21 cellular contexts compared by ENCODE assay signal in genomic region chr9:88786291-88787054, GRCh38.
DNase-seq lines count a peak whose midpoint lies in the region; ATAC-seq, FAIRE-seq and TF ChIP-seq lines count a peak whose summit lies in the region.
"Had no signal": no experiment of that assay in that cellular context is flagged by ENCODE, and none has a peak within 500 bp of the region (broad histone marks: within the 10 kb centered on the region; RNA-seq: fewer than 3 reads in every experiment).

No MANE protein-coding gene starts in this region.

- H3K14ac ChIP-seq in IMR-90 (replicated peaks; ENCODE audit: low read depth, low read length) (no peak overlapping the region), H1 (ENCODE audit: insufficient read length) (no peak overlapping the region)

- H3K9ac ChIP-seq in IMR-90 (ENCODE audit: low read depth, low read length) = no peak overlapping the region
- no peak overlapping the region for H3K9ac ChIP-seq in H1 (replicated peaks in 1 of 4; ENCODE audit: extremely low read depth in 1 of 4, low read depth in 3 of 4, low read length in 3 of 4)

- FAIRE-seq in H1 (lab: Jason Lieb, UNC) = no peak
- FAIRE-seq: G401.6 had no signal

- H3K23me2 ChIP-seq in H1 (ENCODE audit: low read depth, low read length) = no peaks in the 10 kb centered on the region

- H2BK5ac ChIP-seq in IMR-90 (ENCODE audit: low read depth, low read length, poor library complexity, severe bottlenecking) (no peak overlapping the region), H1 (ENCODE audit: low read depth, low read length) (no peak overlapping the region)

- H3K79me1 ChIP-seq in IMR-90 (ENCODE audit: low read depth in 1 of 2, low read length in 2 of 2) (no peaks in the 10 kb centered on the region), H1 (ENCODE audit: low read depth, low read length) (no peaks in the 10 kb centered on the region; the same call in 1 of the 2 replicates)

- ATAC-seq in IMR-90 (ENCODE audit: low read depth) (no peak), left ventricle myocardium superior (peak; percentile 30), GM18511 (IDR thresholded peaks at IDR 0.05; ENCODE audit: unreplicated experiment) (no peak), sciatic nerve (no peak)
- ATAC-seq: body of pancreas, psoas muscle, T-cell had no signal

- H3K4me1 ChIP-seq in IMR-90 (ENCODE audit: control insufficient read depth, insufficient read depth, low read length) (peaks cover 17% of the 10 kb centered on the region), H1 (replicated peaks in 1 of 4; ENCODE audit: control insufficient read depth in 3 of 4, insufficient read depth in 4 of 4, low read length in 3 of 4) (0 out of 7 replicates have a peak, but pooled peaks cover 0 to 3% (median under 1%) of the 10 kb centered on the region in 4 experiments)
- H3K4me1 ChIP-seq: body of pancreas, psoas muscle had no signal

- no peak overlapping the region for H3K4me3 ChIP-seq in IMR-90 (ENCODE audit: insufficient read depth, low read depth, low read length)
- H3K4me3 ChIP-seq in H1 (ENCODE audit: extremely low read depth in 1 of 4, insufficient read depth in 2 of 4, low read depth in 3 of 4, low read length in 4 of 4) = no peak overlapping the region
- H3K4me3 ChIP-seq: body of pancreas, heart left ventricle, psoas muscle, tibial nerve had no signal

- H2BK12ac ChIP-seq in H1 (ENCODE audit: low read depth, low read length) = no peak overlapping the region

- TF ChIP-seq RAD21 in IMR-90 (IDR thresholded peaks at IDR 0.05; ENCODE audit: low read length) (no peak), H1 (IDR thresholded peaks at IDR 0.05 in 1 of 2, conservative IDR thresholded peaks at IDR 0.05 in 1 of 2; ENCODE audit: low read depth in 2 of 2, low read length in 2 of 2) (no peak)

- no peak overlapping the region for H3K4me2 ChIP-seq in IMR-90 (ENCODE audit: low read depth, low read length)
- H3K4me2 ChIP-seq in H1 (ENCODE audit: insufficient read depth in 1 of 2, low read depth in 2 of 2, low read length in 2 of 2) = no peak overlapping the region

- DNase-seq in IMR-90 = peak; percentile 24
- DNase-seq in H1 (ENCODE audit: low read depth in 1 of 2, low spot score in 2 of 2) = peak in 1 of 2 experiments; percentile 33
- no peak for DNase-seq in left ventricle myocardium superior
- DNase-seq in retina = peak; percentile 22
- DNase-seq in DMS153 (lab: John Stamatoyannopoulos, UW) = no peak
- no peak for DNase-seq in sciatic nerve (ENCODE audit: low spot score)
- DNase-seq in HCEC 1CT = no peak
- DNase-seq: activated gamma-delta T cell; activated naive CD8-positive, alpha-beta T cell treated with anti-CD3 and anti-CD28 coated beads, Interleukin-2, amount 10 ng/mL, durations not matched to agents 7 days and 5 days; activated T-cell treated with anti-CD3 and anti-CD28 coated beads, Interleukin-2, amount 50 U/mL, for 1 hour; body of pancreas; H9; heart left ventricle; NCI-H1092 treated with DMSO at 0.1 percent for 48 hours; NCI-H2081; NCI-H226; psoas muscle; T-cell had no signal

- no peak overlapping the region for H3K56ac ChIP-seq in IMR-90 (ENCODE audit: extremely low read depth, insufficient read depth, low read length)
- no peak overlapping the region for H3K56ac ChIP-seq in H1 (replicated peaks; ENCODE audit: insufficient read length, low read depth, low read length)

- no TSS peak for BruUV-seq in IMR-90 (replicated peaks; lab: Mats Ljungman, UMichigan)

- POLR2A ChIA-PET in IMR-90 (lab: Charles Lee; ENCODE audit: unreplicated experiment) (no interaction called here), H1 (lab: Charles Lee; ENCODE audit: partially characterized antibody) (no interaction called here)

- H2BK120ac ChIP-seq in IMR-90 (ENCODE audit: low read depth, low read length) = peak overlapping the region; percentile 36
- H2BK120ac ChIP-seq in H1 (replicated peaks; ENCODE audit: low read depth, low read length) = no peak overlapping the region

- no peaks in the 10 kb centered on the region for H3K79me2 ChIP-seq in H1 (ENCODE audit: control insufficient read depth in 1 of 2, insufficient read depth in 2 of 2, low read length in 2 of 2)

- peak overlapping the region; percentile 30; the same call in 1 of the 2 replicates for H2AK5ac ChIP-seq in IMR-90 (ENCODE audit: low read depth, low read length)
- no peak overlapping the region for H2AK5ac ChIP-seq in H1 (ENCODE audit: low read depth, low read length)

- TF ChIP-seq POLR2A in IMR-90 (IDR thresholded peaks at IDR 0.05; ENCODE audit: low read depth, low read length) = no peak
- TF ChIP-seq POLR2A in H1 (IDR thresholded peaks at IDR 0.05; ENCODE audit: control extremely low read depth in 1 of 2, low read depth in 2 of 2, low read length in 2 of 2) = no peak

- H4K5ac ChIP-seq in IMR-90 (ENCODE audit: low read depth, low read length) (no peak overlapping the region; the same call in 1 of the 2 replicates), H1 (ENCODE audit: insufficient read length, low read depth, low read length) (no peak overlapping the region)

- H3K27ac ChIP-seq in IMR-90 (ENCODE audit: insufficient read depth, low read length) (no peak overlapping the region), H1 (ENCODE audit: low read depth, low read length) (no peak overlapping the region)
- H3K27ac ChIP-seq: body of pancreas, heart left ventricle, psoas muscle had no signal

- H4K91ac ChIP-seq in IMR-90 (ENCODE audit: insufficient read depth, low read depth, low read length) (peak overlapping the region; percentile 11; the same call in 1 of the 2 replicates), H1 (replicated peaks; ENCODE audit: insufficient read length, low read length) (no peak overlapping the region)

- peaks cover 7% of the 10 kb centered on the region for H3K9me1 ChIP-seq in IMR-90 (ENCODE audit: insufficient read depth, low read length)

- WGBS in IMR-90 (ENCODE audit: extremely low coverage in 2 of 2, insufficient read length in 1 of 2), 2 experiments = 77% methylated on average over 4 of the region's 12 CpGs; no CpG with 5 or more reads in 1 of the 2 experiments
- 81% methylated on average over 12 of the region's 12 CpGs; no CpG with 5 or more reads in 1 of the 2 experiments for whole genome bisulfite sequencing in H1 (ENCODE audit: extremely low coverage in 1 of 2, insufficient coverage in 1 of 2, insufficient read length in 1 of 2, insufficient replicate concordance in 2 of 2, low coverage in 1 of 2, low lambda C conversion rate in 2 of 2, missing lambda C conversion rate in 1 of 2), 2 experiments

- intact Hi-C loops in IMR-90 (cut with micrococcal nuclease) = no loop called here
- intact Hi-C loops in left ventricle myocardium superior (cut with micrococcal nuclease) = no loop called here
- intact Hi-C loops in sciatic nerve (cut with DNase I) = no loop called here

- CTCF ChIA-PET in IMR-90 (lab: Yijun Ruan, JAX) (no interaction called here), H1 (lab: Charles Lee; ENCODE audit: partially characterized antibody) (interaction anchor here (0.8 to 1.0 kb wide), 3 partner anchors 29 to 140 kb away, joined by 3 read pairs; no protein-coding TSS in a partner anchor)

- dilution Hi-C loops in IMR-90 (cut with HindIII; ENCODE audit: low sequenced_read_pairs, unreplicated experiment) = no loop called here

- no peak for TF ChIP-seq EP300 in H1 (IDR thresholded peaks at IDR 0.05; ENCODE audit: borderline replicate concordance in 1 of 2, low read depth in 2 of 2, low read length in 2 of 2)

- TF ChIP-seq CTCF in IMR-90 (conservative IDR thresholded peaks at IDR 0.05; ENCODE audit: low read depth, low read length) (no peak), H1 (IDR thresholded peaks at IDR 0.05; ENCODE audit: control extremely low read depth in 1 of 3, insufficient read depth in 1 of 3, low read depth in 1 of 3, low read length in 3 of 3) (no peak)

- H3K18ac ChIP-seq in IMR-90 (ENCODE audit: low read depth, low read length) = no peak overlapping the region; the same call in 1 of the 2 replicates
- no peak overlapping the region for H3K18ac ChIP-seq in H1 (ENCODE audit: extremely low read depth, low read length)

- H4K20me1 ChIP-seq in IMR-90 (ENCODE audit: insufficient read depth, low read length) (no peaks in the 10 kb centered on the region), H1 (replicated peaks in 1 of 2; ENCODE audit: control insufficient read depth in 1 of 2, insufficient read depth in 2 of 2, low read length in 2 of 2) (no peaks in the 10 kb centered on the region)

- H3K9me3 ChIP-seq in IMR-90 (ENCODE audit: control insufficient read depth, insufficient read depth, low read length) (no peaks in the 10 kb centered on the region), H1 (ENCODE audit: insufficient read depth in 2 of 2, low read depth in 1 of 2, low read length in 1 of 2) (no peaks in the 10 kb centered on the region)
- H3K9me3 ChIP-seq: body of pancreas, heart left ventricle, psoas muscle, tibial nerve had no signal

- H3K4ac ChIP-seq in IMR-90 (ENCODE audit: low read depth, low read length) = no peak overlapping the region; the same call in 1 of the 2 replicates
- H3K4ac ChIP-seq in H1 (replicated peaks; ENCODE audit: insufficient read length, low read depth, low read length) = no peak overlapping the region

- H2BK15ac ChIP-seq in IMR-90 (ENCODE audit: low read depth, low read length) (peak overlapping the region; percentile 26), H1 (ENCODE audit: low read length) (no peak overlapping the region)

- H4K8ac ChIP-seq in IMR-90 (ENCODE audit: low read depth in 2 of 2, low read length in 2 of 2) = no peak overlapping the region
- H4K8ac ChIP-seq in H1 (ENCODE audit: extremely low read depth, insufficient read depth, low read length) = no peak overlapping the region

- H3K23ac ChIP-seq in IMR-90 (ENCODE audit: low read depth, low read length) (no peak overlapping the region), H1 (ENCODE audit: insufficient read length) (no peak overlapping the region)

- in situ Hi-C loops in IMR-90 (cut with MboI; ENCODE audit: low sequenced_read_pairs) = no loop called here

- H3K27me3 ChIP-seq in IMR-90 (ENCODE audit: control insufficient read depth, insufficient read depth, low read length) = no peaks in the 10 kb centered on the region
- H3K27me3 ChIP-seq in H1 (replicated peaks in 1 of 4; ENCODE audit: control insufficient read depth in 3 of 4, extremely low read depth in 1 of 4, insufficient read depth in 3 of 4, low read length in 3 of 4) = no peaks in the 10 kb centered on the region
- H3K27me3 ChIP-seq: body of pancreas, heart left ventricle, tibial nerve had no signal

- H2BK20ac ChIP-seq in IMR-90 (ENCODE audit: low read depth, low read length) = no peak overlapping the region; the same call in 1 of the 2 replicates
- H2BK20ac ChIP-seq in H1 (ENCODE audit: low read length) = no peak overlapping the region

- H3K36me3 ChIP-seq in IMR-90 (ENCODE audit: control insufficient read depth, insufficient read depth, low read length) (no peaks in the 10 kb centered on the region), H1 (ENCODE audit: control insufficient read depth in 2 of 4, insufficient read depth in 4 of 4, low read length in 3 of 4) (no peaks in the 10 kb centered on the region)
- H3K36me3 ChIP-seq: heart left ventricle, tibial nerve had no signal

- H2AFZ ChIP-seq in IMR-90 (replicated peaks; ENCODE audit: low read length, poor library complexity) = peak overlapping the region; percentile 58
- peak overlapping the region; percentile 53; the same call in 1 of the 2 replicates for H2AFZ ChIP-seq in H1 (ENCODE audit: low read length)

- H2AK9ac ChIP-seq in IMR-90 (replicated peaks; ENCODE audit: low read depth, low read length, poor library complexity) = no peak overlapping the region

TF ChIP-seq in H1, 55 proteins besides CTCF, POLR2A, EP300 and RAD21 (continues in another document):
- TF ChIP-seq JUND (IDR thresholded peaks at IDR 0.05; ENCODE audit: low read length) = no peak

Comparison
In these comparisons a context has a peak if more than half of its experiments do, and no peak if none do; other contexts are left out.
1. DNase-seq: peak in IMR-90 (single experiment) and retina (single experiment); none in left ventricle myocardium superior (single experiment), DMS153 (single experiment), sciatic nerve (single experiment) and HCEC 1CT (single experiment).